In genomic region chr22:28743852-28744251, GRCh38 we compare ENCODE assay signal across 19 cellular contexts. TPM values are rescaled to one million over a fixed set of nuclear protein-coding genes. Genes with fewer than 3 reads are reported as not detected.
A peak's percentile ranks its signal among the peaks of the same experiment; 100 is the strongest.
DNase-seq lines count a peak whose midpoint lies in the region; TF ChIP-seq lines count a peak whose summit lies in the region.
"Had no signal": no experiment of that assay in that cellular context is flagged by ENCODE, and none has a peak within 500 bp of the region (broad histone marks: within the 10 kb centered on the region; RNA-seq: fewer than 3 reads in every experiment).

No MANE protein-coding gene starts in this region.

- peaks cover 64% of the 10 kb centered on the region for H3K36me3 Mint-ChIP-seq in activated T-cell treated with anti-CD3 and anti-CD28 coated beads, Interleukin-2, amount 50 U/mL, for 24 hours (ENCODE audit: low read depth)
- H3K36me3 Mint-ChIP-seq in activated naive CD8-positive, alpha-beta T cell treated with anti-CD3 and anti-CD28 coated beads for 36 hours, result peaks cover 17% of the 10 kb centered on the region

- no peak overlapping the region for H2AFZ ChIP-seq in PC-9
- no peak overlapping the region for H2AFZ ChIP-seq in osteoblast (ENCODE audit: low read length)

- H3K27ac ChIP-seq in PC-9, result no peak overlapping the region
- H3K27ac ChIP-seq in osteoblast (ENCODE audit: low read depth, low read length), result peak overlapping the region; percentile 97
- H3K27ac ChIP-seq: KMS-11 had no signal

- H3K27ac Mint-ChIP-seq in activated T-cell treated with anti-CD3 and anti-CD28 coated beads, Interleukin-2, amount 50 U/mL, for 24 hours, result peak overlapping the region; percentile 17
- H3K27ac Mint-ChIP-seq in activated naive CD8-positive, alpha-beta T cell treated with anti-CD3 and anti-CD28 coated beads for 36 hours, result no peak overlapping the region

- H3K4me3 Mint-ChIP-seq in activated T-cell treated with anti-CD3 and anti-CD28 coated beads, Interleukin-2, amount 50 U/mL, for 24 hours, result no peak overlapping the region
- peak overlapping the region; percentile 80 for H3K4me3 Mint-ChIP-seq in activated naive CD8-positive, alpha-beta T cell treated with anti-CD3 and anti-CD28 coated beads for 36 hours

- H4K20me1 ChIP-seq in PC-9 (ENCODE audit: insufficient read depth) (no peaks in the 10 kb centered on the region), osteoblast (ENCODE audit: insufficient read depth, low read length) (no peaks in the 10 kb centered on the region)

- no peaks in the 10 kb centered on the region for H3K9me2 ChIP-seq in PC-9 (ENCODE audit: insufficient read depth)

- H3K4me2 ChIP-seq in PC-9 (no peak overlapping the region), osteoblast (ENCODE audit: insufficient read depth, low read length) (no peak overlapping the region)

- H3K4me3 ChIP-seq in PC-9, result no peak overlapping the region
- H3K4me3 ChIP-seq in osteoblast (ENCODE audit: insufficient read depth, low read length), result no peak overlapping the region
- H3K4me3 ChIP-seq: HAP-1 had no signal

- TSS peak; percentile 37 for BruUV-seq in PC-9 (replicated peaks; lab: Mats Ljungman, UMichigan)

- H3K27me3 ChIP-seq in PC-9 (ENCODE audit: insufficient read depth, low read depth) (no peaks in the 10 kb centered on the region), osteoblast (ENCODE audit: insufficient read depth, low read length) (no peaks in the 10 kb centered on the region)

- CTCF ChIA-PET in PC-9 (lab: Charles Lee), result no interaction called here

- H3K27me3 Mint-ChIP-seq in activated T-cell treated with anti-CD3 and anti-CD28 coated beads, Interleukin-2, amount 50 U/mL, for 24 hours, result no peaks in the 10 kb centered on the region
- no peaks in the 10 kb centered on the region for H3K27me3 Mint-ChIP-seq in activated naive CD8-positive, alpha-beta T cell treated with anti-CD3 and anti-CD28 coated beads for 36 hours

- peaks cover 6% of the 10 kb centered on the region for H3K36me3 ChIP-seq in PC-9 (ENCODE audit: low read depth)
- H3K36me3 ChIP-seq in osteoblast (ENCODE audit: insufficient read depth, low read length), result peaks cover 40% of the 10 kb centered on the region

- TF ChIP-seq CTCF in PC-9 (conservative IDR thresholded peaks at IDR 0.05) (no peak), osteoblast (IDR thresholded peaks at IDR 0.05; ENCODE audit: extremely low read depth, low read depth, low read length) (no peak)

- no peak for DNase-seq in activated T-cell treated with anti-CD3 and anti-CD28 coated beads, Interleukin-2, amount 50 U/mL, for 24 hours
- DNase-seq in activated T-cell treated with anti-CD3 and anti-CD28 coated beads, Interleukin-2, amount 50 U/mL, for 48 hours, result no peak
- DNase-seq in PC-9 (no peak), osteoblast (ENCODE audit: insufficient read length, low spot score, missing footprints) (no peak), hypothalamus (lab: John Stamatoyannopoulos, UW) (no peak), RPMI8226 (no peak)
- DNase-seq in activated naive CD8-positive, alpha-beta T cell treated with anti-CD3 and anti-CD28 coated beads for 36 hours, result no peak
- no peak for DNase-seq in stimulated activated CD4-positive, alpha-beta T cell treated with anti-CD3 and anti-CD28 coated beads, Interleukin-15, amount 100 ng/mL, for 24 hours
- DNase-seq: activated CD4-positive, CD25-positive, alpha-beta regulatory T cell; amygdala; CD8-positive, alpha-beta T cell; central memory CD4-positive, alpha-beta T cell; effector CD4-positive, alpha-beta T cell; kidney glomerular epithelial cell; mesendoderm; NCI-H1105 treated with DMSO at 0.1 percent for 48 hours; right cardiac atrium had no signal

- H3K4me1 ChIP-seq in PC-9 (replicated peaks; ENCODE audit: insufficient read depth), result peaks cover 15% of the 10 kb centered on the region; the same call in 1 of the 2 replicates
- H3K4me1 ChIP-seq in osteoblast (ENCODE audit: insufficient read depth, low read length), result peaks cover 14% of the 10 kb centered on the region

- intact Hi-C loops in PC-9 (cut with micrococcal nuclease; ENCODE audit: unreplicated experiment), result no loop called here

- H3F3A ChIP-seq in PC-9 (ENCODE audit: insufficient read depth, low read depth), result peaks cover 3% of the 10 kb centered on the region; the same call in 1 of the 2 replicates

- no peaks in the 10 kb centered on the region for H3K9me3 Mint-ChIP-seq in activated T-cell treated with anti-CD3 and anti-CD28 coated beads, Interleukin-2, amount 50 U/mL, for 24 hours
- H3K9me3 Mint-ChIP-seq in activated naive CD8-positive, alpha-beta T cell treated with anti-CD3 and anti-CD28 coated beads for 36 hours, result no peaks in the 10 kb centered on the region
- H3K9me3 Mint-ChIP-seq: CD8-positive, alpha-beta T cell had no signal

- H3K79me2 ChIP-seq in PC-9 (ENCODE audit: low read depth) (peaks cover 36% of the 10 kb centered on the region), osteoblast (ENCODE audit: insufficient read depth, low read length) (peaks cover 27% of the 10 kb centered on the region)

- H3K4me1 Mint-ChIP-seq in activated T-cell treated with anti-CD3 and anti-CD28 coated beads, Interleukin-2, amount 50 U/mL, for 24 hours (ENCODE audit: low read depth), result peaks cover 35% of the 10 kb centered on the region
- peaks cover 16% of the 10 kb centered on the region for H3K4me1 Mint-ChIP-seq in activated naive CD8-positive, alpha-beta T cell treated with anti-CD3 and anti-CD28 coated beads for 36 hours

- H3K9me3 ChIP-seq in PC-9 (ENCODE audit: insufficient read depth, low read depth), result no peaks in the 10 kb centered on the region
- no peaks in the 10 kb centered on the region for H3K9me3 ChIP-seq in osteoblast (ENCODE audit: low read depth, low read length)
- H3K9me3 ChIP-seq: HAP-1 had no signal

- POLR2A ChIA-PET in PC-9 (lab: Charles Lee; ENCODE audit: unreplicated experiment), result no interaction called here

RNA-seq across cellular contexts. Expression of gene HSCB, which starts 2.0 kb away (rescaled TPM):
- 8.3 and 10.0 TPM in 2 replicates for total RNA-seq in PC-9 (2021)
- 10 to 100 TPM; 16.7 to 17.0 TPM for total RNA-seq in activated naive CD8-positive, alpha-beta T cell treated with anti-CD3 and anti-CD28 coated beads for 36 hours
- total RNA-seq in osteoblast, result 13.0 and 16.8 TPM in 2 replicates

RNA-seq across cellular contexts. Expression of gene CHEK2, which starts 2.2 kb away (rescaled TPM):
- total RNA-seq in PC-9 (2021) (27.2 and 32.8 TPM in 2 replicates), osteoblast (10.0 and 13.4 TPM in 2 replicates)
- 10 to 100 TPM; 11.2 to 11.8 TPM for total RNA-seq in activated naive CD8-positive, alpha-beta T cell treated with anti-CD3 and anti-CD28 coated beads for 36 hours

RNA-seq across cellular contexts. Expression of gene CCDC117, which starts 28.6 kb away (rescaled TPM):
- total RNA-seq in PC-9 (2021) (11.4 and 12.3 TPM in 2 replicates), osteoblast (25.9 and 28.6 TPM in 2 replicates)
- 10 to 100 TPM; 27.6 to 29.2 TPM for total RNA-seq in activated naive CD8-positive, alpha-beta T cell treated with anti-CD3 and anti-CD28 coated beads for 36 hours

RNA-seq across cellular contexts. Expression of gene XBP1, which starts 56.5 kb away (rescaled TPM):
- 35.2 and 47.7 TPM in 2 replicates for total RNA-seq in PC-9 (2021)
- total RNA-seq in activated naive CD8-positive, alpha-beta T cell treated with anti-CD3 and anti-CD28 coated beads for 36 hours, result 100 to 1,000 TPM; 111 TPM
- total RNA-seq in osteoblast, result 199 and 219 TPM in 2 replicates
